ENCODE assay signal across 13 cellular contexts in genomic region chr2:174602741-174603140, GRCh38.
A peak's percentile ranks its signal among the peaks of the same experiment; 100 is the strongest.
DNase-seq lines count a peak whose midpoint lies in the region; ATAC-seq and TF ChIP-seq lines count a peak whose summit lies in the region.
"Had no signal": no experiment of that assay in that cellular context is flagged by ENCODE, and none has a peak within 500 bp of the region (broad histone marks: within the 10 kb centered on the region; RNA-seq: fewer than 3 reads in every experiment).

No MANE protein-coding gene starts in this region.

- no peaks in the 10 kb centered on the region for H4K20me1 ChIP-seq in OCI-LY1 (ENCODE audit: insufficient read depth, low read length)

- TF ChIP-seq CTCF in OCI-LY1 (IDR thresholded peaks at IDR 0.05; ENCODE audit: low read length) (no peak), neutrophil (IDR thresholded peaks at IDR 0.05) (no peak)

- H3K4me3 Mint-ChIP-seq in T-helper 1 cell treated with Interleukin-12 subunit alpha and Interleukin-12 subunit beta and Interleukin-4 antibody, amounts not matched to agents 30 μg/mL and 1 μg/mL, for 36 hours = peak overlapping the region; percentile 13

- H2AFZ ChIP-seq in OCI-LY1 (ENCODE audit: low read length) = no peak overlapping the region

- no peaks in the 10 kb centered on the region for H3K36me3 ChIP-seq in OCI-LY1 (ENCODE audit: insufficient read depth, low read length)
- H3K36me3 ChIP-seq in neutrophil = peaks cover 52% of the 10 kb centered on the region

- no peaks in the 10 kb centered on the region for H3K9me3 Mint-ChIP-seq in T-helper 1 cell treated with Interleukin-12 subunit alpha and Interleukin-12 subunit beta and Interleukin-4 antibody, amounts not matched to agents 30 μg/mL and 1 μg/mL, for 36 hours

- H3K4me1 Mint-ChIP-seq in T-helper 1 cell treated with Interleukin-12 subunit alpha and Interleukin-12 subunit beta and Interleukin-4 antibody, amounts not matched to agents 30 μg/mL and 1 μg/mL, for 36 hours (ENCODE audit: low read depth) = peaks cover 79% of the 10 kb centered on the region

- H3K27me3 ChIP-seq in OCI-LY1 (ENCODE audit: insufficient read depth, low read length) (no peaks in the 10 kb centered on the region), neutrophil (no peaks in the 10 kb centered on the region)
- H3K27me3 ChIP-seq: heart left ventricle had no signal

- H3K27ac ChIP-seq in OCI-LY1 (ENCODE audit: low read depth, low read length, poor library complexity, severe bottlenecking) (peak overlapping the region; percentile 98), caudate nucleus (ENCODE audit: low read depth, low read length) (peak overlapping the region; percentile 46), neutrophil (peak overlapping the region; percentile 47)
- H3K27ac ChIP-seq: epithelial cell of prostate had no signal

- H3K27ac Mint-ChIP-seq in T-helper 1 cell treated with Interleukin-12 subunit alpha and Interleukin-12 subunit beta and Interleukin-4 antibody, amounts not matched to agents 30 μg/mL and 1 μg/mL, for 36 hours = peak overlapping the region; percentile 80

- H3F3A ChIP-seq in OCI-LY1 (ENCODE audit: insufficient read depth, low read length) = no peaks in the 10 kb centered on the region

- H3K9ac ChIP-seq in OCI-LY1 (ENCODE audit: low read length) = no peak overlapping the region

- H3K4me2 ChIP-seq in OCI-LY1 (ENCODE audit: low read length) = no peak overlapping the region

- H3K4me3 ChIP-seq in OCI-LY1 (ENCODE audit: low read depth, low read length, poor library complexity, severe bottlenecking) (no peak overlapping the region), neutrophil (ENCODE audit: low read depth in 1 of 2, low read length in 1 of 2) (no peak overlapping the region)
- H3K4me3 ChIP-seq: heart left ventricle, K562 had no signal

- H3K79me2 ChIP-seq in OCI-LY1 (ENCODE audit: insufficient read depth, low read length) = peaks cover 3% of the 10 kb centered on the region

- no peak for DNase-seq in T-helper 1 cell
- no peak for DNase-seq in caudate nucleus (lab: John Stamatoyannopoulos, UW)
- no peak for DNase-seq in GF-D8 (lab: John Stamatoyannopoulos, UW)
- no peak for DNase-seq in NCI-H2227 treated with DMSO at 0.1 percent for 48 hours (lab: John Stamatoyannopoulos, UW)
- DNase-seq: 8988T, kidney glomerular epithelial cell had no signal

- H3K9me2 ChIP-seq in OCI-LY1 (ENCODE audit: low read depth, low read length) = no peaks in the 10 kb centered on the region

- no peak for ATAC-seq in HG03175 (IDR thresholded peaks at IDR 0.05; ENCODE audit: unreplicated experiment)

- H3K9me3 ChIP-seq in OCI-LY1 (ENCODE audit: low read length) (no peaks in the 10 kb centered on the region), neutrophil (no peaks in the 10 kb centered on the region)
- H3K9me3 ChIP-seq: heart left ventricle had no signal

- H3K36me3 Mint-ChIP-seq in T-helper 1 cell treated with Interleukin-12 subunit alpha and Interleukin-12 subunit beta and Interleukin-4 antibody, amounts not matched to agents 30 μg/mL and 1 μg/mL, for 36 hours (ENCODE audit: low read depth) = peaks cover 42% of the 10 kb centered on the region

- H3K4me1 ChIP-seq in OCI-LY1 (ENCODE audit: insufficient read depth, low read length, severe bottlenecking) (peaks cover 76% of the 10 kb centered on the region), neutrophil (ENCODE audit: control insufficient read depth in 1 of 2, insufficient read depth in 1 of 2, low read depth in 1 of 2, low read length in 1 of 2) (peaks cover 29 to 57% of the 10 kb centered on the region in 2 experiments)

- no peaks in the 10 kb centered on the region for H3K27me3 Mint-ChIP-seq in T-helper 1 cell treated with Interleukin-12 subunit alpha and Interleukin-12 subunit beta and Interleukin-4 antibody, amounts not matched to agents 30 μg/mL and 1 μg/mL, for 36 hours (ENCODE audit: low read depth)

Comparison
In these comparisons a context has a peak if more than half of its experiments do, and no peak if none do; other contexts are left out.
1. H3K27ac ChIP-seq: peak in every context shown above with its lines; median percentile 98 in OCI-LY1; 47 in neutrophil; 46 in caudate nucleus.